ENCODE assay signal across 13 cellular contexts in the genomic region with DNA sequence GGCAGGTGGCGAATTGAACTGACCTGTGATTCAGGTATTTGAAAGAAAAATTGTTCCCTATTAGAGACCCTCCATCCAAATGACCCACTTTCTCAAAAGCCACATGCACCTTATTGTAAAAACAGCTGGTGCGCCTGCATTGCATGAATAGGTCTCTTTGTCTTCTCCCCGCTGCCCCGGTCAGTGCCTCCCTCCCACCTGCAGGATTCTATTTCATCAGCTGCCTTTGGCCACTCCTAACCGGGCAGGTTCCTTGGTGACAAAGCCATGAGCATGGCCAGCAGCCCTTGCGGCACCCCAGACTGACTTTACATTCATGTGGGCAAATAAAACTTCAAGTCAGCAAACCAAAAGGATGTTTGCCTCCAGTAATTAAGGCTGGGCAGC. TPM values are rescaled to one million over a fixed set of nuclear protein-coding genes. Genes with fewer than 3 reads are reported as not detected.
A peak's percentile ranks its signal among the peaks of the same experiment; 100 is the strongest.
DNase-seq lines count a peak whose midpoint lies in the region; ATAC-seq, FAIRE-seq and TF ChIP-seq lines count a peak whose summit lies in the region.
"Had no signal": no experiment of that assay in that cellular context is flagged by ENCODE, and none has a peak within 500 bp of the region (broad histone marks: within the 10 kb centered on the region; RNA-seq: fewer than 3 reads in every experiment).

No MANE protein-coding gene starts in this region.

- H3K36me3 Mint-ChIP-seq in CD4-positive, alpha-beta T cell (ENCODE audit: low read depth) = no peaks in the 10 kb centered on the region

- peaks cover 3% of the 10 kb centered on the region for H3K9me3 Mint-ChIP-seq in CD4-positive, alpha-beta T cell

- no peak overlapping the region for H3K4me3 Mint-ChIP-seq in CD4-positive, alpha-beta T cell

- FAIRE-seq in HepG2 (lab: Jason Lieb, UNC) = peak; percentile 68
- FAIRE-seq: HTR-8/SVneo had no signal

- TF ChIP-seq EP300 in Ishikawa (IDR thresholded peaks at IDR 0.05; ENCODE audit: borderline replicate concordance) = no peak
- TF ChIP-seq EP300 in HepG2 (IDR thresholded peaks at IDR 0.05; ENCODE audit: low read depth in 2 of 2, low read length in 2 of 2) = peak in 1 of 2 experiments; percentile 42; a peak in 1 of 4 replicates
- TF ChIP-seq EP300 in HepG2 (CRISPR knock-in tag; IDR thresholded peaks at IDR 0.05; ENCODE audit: borderline replicate concordance) = no peak

- DNase-seq in CD4-positive, alpha-beta T cell = no peak
- DNase-seq in HepG2 (ENCODE audit: low spot score) (peak; percentile 87), SIG-M5 (lab: John Stamatoyannopoulos, UW) (no peak), erythroblast (lab: John Stamatoyannopoulos, UW) (no peak), T-helper 9 cell (no peak)
- DNase-seq: C1 segment of cervical spinal cord, caudate nucleus, NCI-H524 treated with DMSO at 0.1 percent for 48 hours had no signal

- H3K27ac ChIP-seq in CD4-positive, alpha-beta T cell (ENCODE audit: low read depth, low read length) = no peak overlapping the region
- peak overlapping the region; percentile 14; the same call in 1 of the 2 replicates for H3K27ac ChIP-seq in VCaP
- peak overlapping the region; percentile 74 for H3K27ac ChIP-seq in HepG2 (ENCODE audit: extremely low read length, insufficient read depth, low read length)

- TF ChIP-seq CTCF in CD4-positive, alpha-beta T cell (IDR thresholded peaks at IDR 0.05) = no peak
- TF ChIP-seq CTCF in VCaP (conservative IDR thresholded peaks at IDR 0.05) (no peak), HepG2 (CRISPR knock-in tag; IDR thresholded peaks at IDR 0.05) (0 out of 2 replicates have a peak, but pooled peaks have one; percentile 18)

- no peak for TF ChIP-seq RAD21 in Ishikawa (IDR thresholded peaks at IDR 0.05; ENCODE audit: low read depth)
- TF ChIP-seq RAD21 in HepG2 (CRISPR knock-in tag; IDR thresholded peaks at IDR 0.05) = no peak

- H3K27me3 ChIP-seq in CD4-positive, alpha-beta T cell (ENCODE audit: control insufficient read depth, insufficient read depth, low read length) = no peaks in the 10 kb centered on the region
- no peaks in the 10 kb centered on the region for H3K27me3 ChIP-seq in HepG2 (ENCODE audit: control insufficient read depth in 1 of 2, insufficient read depth in 2 of 2, low read length in 2 of 2)

- H3K4me2 ChIP-seq in HepG2 (ENCODE audit: low read depth, low read length) = peak overlapping the region; percentile 84

- H3K4me3 ChIP-seq in HepG2 (replicated peaks in 1 of 3; ENCODE audit: insufficient read depth in 1 of 3, low read depth in 2 of 3, low read length in 3 of 3) = peak overlapping the region; percentile 11 to 55 (median 41); a peak in 5 of 6 replicates

- H3K4me1 Mint-ChIP-seq in CD4-positive, alpha-beta T cell (ENCODE audit: low read depth) = peaks cover 75% of the 10 kb centered on the region

- BruUV-seq in HepG2 (replicated peaks; lab: Mats Ljungman, UMichigan) = TSS peak; percentile 62

- in situ Hi-C loops in HepG2 (cut with HindIII; ENCODE audit: extremely low pct_ligation_motif_present, low pct_unique_long_range_greater_than_20kb) = no loop called here

- no peaks in the 10 kb centered on the region for H3K9me3 ChIP-seq in CD4-positive, alpha-beta T cell (ENCODE audit: control insufficient read depth, low read length)
- H3K9me3 ChIP-seq in HepG2 (ENCODE audit: low read length) = no peaks in the 10 kb centered on the region

- H3K27ac Mint-ChIP-seq in CD4-positive, alpha-beta T cell = peak overlapping the region; percentile 13

- POLR2A ChIA-PET in CD4-positive, alpha-beta T cell (lab: Charles Lee) = no interaction called here
- POLR2A ChIA-PET in HepG2 (lab: Yijun Ruan, JAX) = interaction anchor here (0.9 to 1.4 kb wide), 4 partner anchors 9 to 22 kb away, joined by 3 to 5 read pairs (median 4); partner anchors contain the start of gene TFF1

- intact Hi-C loops in CD4-positive, alpha-beta T cell (cut with DNase I, micrococcal nuclease) = loop anchor here in 1 of 2 experiments (2.0 kb wide), 1 partner anchor 27 kb away; no protein-coding TSS in a partner anchor
- intact Hi-C loops in HepG2 (cut with micrococcal nuclease; ENCODE audit: unreplicated experiment) = no loop called here

- no peaks in the 10 kb centered on the region for H3K36me3 ChIP-seq in HepG2 (replicated peaks in 1 of 2; ENCODE audit: control insufficient read depth in 1 of 2, insufficient read depth in 2 of 2, low read length in 2 of 2)

- H2AFZ ChIP-seq in HepG2 (ENCODE audit: low read length) = no peak overlapping the region

- 0% methylated on average over 6 of the region's 6 CpGs for WGBS in HepG2 (ENCODE audit: low lambda C conversion rate)

- no peaks in the 10 kb centered on the region for H3K27me3 Mint-ChIP-seq in CD4-positive, alpha-beta T cell

- no peaks in the 10 kb centered on the region for H3K79me2 ChIP-seq in HepG2 (ENCODE audit: insufficient read depth, low read length)

- H3K9ac ChIP-seq in HepG2 (ENCODE audit: insufficient read depth, low read depth, low read length) = peak overlapping the region; percentile 57

- no peak for ATAC-seq in CD4-positive, alpha-beta T cell (ENCODE audit: poor library complexity)
- peak; percentile 80 for ATAC-seq in HepG2
- ATAC-seq in activated CD4-positive, CD25-positive, alpha-beta regulatory T cell treated with anti-CD3 and anti-CD28 coated beads, Interleukin-2, amount 50 U/mL, for 24 hours = no peak

- TF ChIP-seq POLR2A in HepG2 (IDR thresholded peaks at IDR 0.05; ENCODE audit: insufficient read depth in 1 of 2, low read depth in 2 of 2, low read length in 2 of 2) (no peak), erythroblast (IDR thresholded peaks at IDR 0.05; ENCODE audit: low read length) (no peak)

- no peaks in the 10 kb centered on the region for H4K20me1 ChIP-seq in HepG2 (ENCODE audit: insufficient read depth, low read length)

- CTCF ChIA-PET in CD4-positive, alpha-beta T cell (lab: Charles Lee) = no interaction called here
- CTCF ChIA-PET in HepG2 (lab: Yijun Ruan, JAX; ENCODE audit: low intra/inter-chr PET ratio, low total read pairs) = no interaction called here

- peaks cover 93% of the 10 kb centered on the region for H3K4me1 ChIP-seq in HepG2 (ENCODE audit: insufficient read depth, low read length)

RNA-seq across cellular contexts. Expression of gene TMPRSS3, which starts 6.4 kb away (rescaled TPM):
- 1 to 10 TPM; 1.5 TPM for total RNA-seq in CD4-positive, alpha-beta T cell
- 2.8 and 3.5 TPM in 2 replicates for total RNA-seq in HepG2 (2016; rRNA removed; fragmentation: Illumina TruSeq; extraction: Trizol)
- 3.0 and 3.4 TPM in 2 replicates for total RNA-seq in HepG2 (2016; cell fraction: cytosol; rRNA removed; fragmentation: Illumina TruSeq; extraction: Trizol; ENCODE audit: low read depth)
- 3.4 and 4.2 TPM in 2 replicates for total RNA-seq in HepG2 (2016; cell fraction: insoluble cytoplasmic fraction; rRNA removed; fragmentation: Illumina TruSeq; extraction: Trizol)
- total RNA-seq in HepG2 (2016; cell fraction: membrane; rRNA removed; fragmentation: Illumina TruSeq; extraction: Trizol) = 4.9 and 6.4 TPM in 2 replicates
- 2.5 and 3.0 TPM in 2 replicates for total RNA-seq in HepG2 (2016; cell fraction: nucleus; rRNA removed; fragmentation: Illumina TruSeq; extraction: Trizol)
- polyA plus RNA-seq in HepG2 (2011; rRNA removed) = 16.9 and 17.8 TPM in 2 replicates
- polyA plus RNA-seq in HepG2 (2011; cell fraction: cytosol; rRNA removed) = 14.6 and 15.1 TPM in 2 replicates
- 14.6 and 14.7 TPM in 2 replicates for polyA plus RNA-seq in HepG2 (2011; cell fraction: nucleus; rRNA removed)
- 3.3 and 13.6 TPM in 2 replicates for polyA plus RNA-seq in HepG2 (2012)
- 3.5 and 4.6 TPM in 2 replicates for polyA plus RNA-seq in HepG2 (2016; cell fraction: cytosol; fragmentation: Illumina TruSeq; extraction: Trizol; ENCODE audit: low read depth)
- polyA plus RNA-seq in HepG2 (2016; cell fraction: insoluble cytoplasmic fraction; fragmentation: Illumina TruSeq; extraction: Trizol; ENCODE audit: low read depth) = 4.4 and 4.5 TPM in 2 replicates
- 4.1 and 5.4 TPM in 2 replicates for polyA plus RNA-seq in HepG2 (2016; cell fraction: membrane; fragmentation: Illumina TruSeq; extraction: Trizol; ENCODE audit: low read depth)
- polyA plus RNA-seq in HepG2 (2016; cell fraction: nucleus; fragmentation: Illumina TruSeq; extraction: Trizol; ENCODE audit: insufficient read depth, low read depth) = 2.8 and 4.3 TPM in 2 replicates
- 16.7 and 58.0 TPM in 2 replicates for polyA minus RNA-seq in HepG2 (2011; rRNA and poly(A)+ RNA removed; ENCODE audit: low replicate concordance)
- polyA minus RNA-seq in HepG2 (2011; cell fraction: cytosol; rRNA and poly(A)+ RNA removed) = 4.6 and 6.1 TPM in 2 replicates
- 7.6 and 14.0 TPM in 2 replicates for polyA minus RNA-seq in HepG2 (2011; cell fraction: nucleus; rRNA and poly(A)+ RNA removed)

RNA-seq across cellular contexts. Expression of gene UBASH3A, which starts 14.3 kb away (rescaled TPM):
- 10 to 100 TPM; 59.7 to 60.8 TPM for total RNA-seq in CD4-positive, alpha-beta T cell
- not detected in 2 replicates for total RNA-seq in HepG2 (2016; rRNA removed; fragmentation: Illumina TruSeq; extraction: Trizol)
- not detected in 2 replicates for total RNA-seq in HepG2 (2016; cell fraction: cytosol; rRNA removed; fragmentation: Illumina TruSeq; extraction: Trizol; ENCODE audit: low read depth)
- not detected in 2 replicates for total RNA-seq in HepG2 (2016; cell fraction: insoluble cytoplasmic fraction; rRNA removed; fragmentation: Illumina TruSeq; extraction: Trizol)
- not detected in 2 replicates for total RNA-seq in HepG2 (2016; cell fraction: membrane; rRNA removed; fragmentation: Illumina TruSeq; extraction: Trizol)
- not detected in 2 replicates for total RNA-seq in HepG2 (2016; cell fraction: nucleus; rRNA removed; fragmentation: Illumina TruSeq; extraction: Trizol)
- polyA plus RNA-seq in HepG2 (2011; rRNA removed) = 0.03 TPM in 1 of 2 replicates, not detected in the other
- not detected in 2 replicates for polyA plus RNA-seq in HepG2 (2011; cell fraction: cytosol; rRNA removed)
- 0.14 TPM in 1 of 2 replicates, not detected in the other for polyA plus RNA-seq in HepG2 (2011; cell fraction: nucleus; rRNA removed)
- not detected in 2 replicates for polyA plus RNA-seq in HepG2 (2012)
- polyA plus RNA-seq in HepG2 (2016; cell fraction: cytosol; fragmentation: Illumina TruSeq; extraction: Trizol; ENCODE audit: low read depth) = not detected in 2 replicates
- polyA plus RNA-seq in HepG2 (2016; cell fraction: insoluble cytoplasmic fraction; fragmentation: Illumina TruSeq; extraction: Trizol; ENCODE audit: low read depth) = not detected in 2 replicates
- not detected in 2 replicates for polyA plus RNA-seq in HepG2 (2016; cell fraction: membrane; fragmentation: Illumina TruSeq; extraction: Trizol; ENCODE audit: low read depth)
- polyA plus RNA-seq in HepG2 (2016; cell fraction: nucleus; fragmentation: Illumina TruSeq; extraction: Trizol; ENCODE audit: insufficient read depth, low read depth) = not detected in 2 replicates
- polyA minus RNA-seq in HepG2 (2011; rRNA and poly(A)+ RNA removed; ENCODE audit: low replicate concordance) = 0.05 and 0.24 TPM in 2 replicates
- not detected in 2 replicates for polyA minus RNA-seq in HepG2 (2011; cell fraction: cytosol; rRNA and poly(A)+ RNA removed)
- not detected in 2 replicates for polyA minus RNA-seq in HepG2 (2011; cell fraction: nucleus; rRNA and poly(A)+ RNA removed)

RNA-seq across cellular contexts. Expression of gene TFF1, which starts 23.1 kb away (rescaled TPM):
- not detected for total RNA-seq in CD4-positive, alpha-beta T cell
- total RNA-seq in HepG2 (2016; rRNA removed; fragmentation: Illumina TruSeq; extraction: Trizol) = 0.24 TPM in 1 of 2 replicates, not detected in the other
- 0.61 and 1.5 TPM in 2 replicates for total RNA-seq in HepG2 (2016; cell fraction: cytosol; rRNA removed; fragmentation: Illumina TruSeq; extraction: Trizol; ENCODE audit: low read depth)
- total RNA-seq in HepG2 (2016; cell fraction: insoluble cytoplasmic fraction; rRNA removed; fragmentation: Illumina TruSeq; extraction: Trizol) = 0.32 and 0.42 TPM in 2 replicates
- 0.40 TPM in 1 of 2 replicates, not detected in the other for total RNA-seq in HepG2 (2016; cell fraction: membrane; rRNA removed; fragmentation: Illumina TruSeq; extraction: Trizol)
- 1.5 TPM in 1 of 2 replicates, not detected in the other for total RNA-seq in HepG2 (2016; cell fraction: nucleus; rRNA removed; fragmentation: Illumina TruSeq; extraction: Trizol)
- 19.4 and 47.1 TPM in 2 replicates for polyA plus RNA-seq in HepG2 (2011; rRNA removed)
- polyA plus RNA-seq in HepG2 (2011; cell fraction: cytosol; rRNA removed) = 45.3 and 80.6 TPM in 2 replicates
- polyA plus RNA-seq in HepG2 (2011; cell fraction: nucleus; rRNA removed) = 4.4 and 17.6 TPM in 2 replicates
- polyA plus RNA-seq in HepG2 (2012) = 19.3 and 58.1 TPM in 2 replicates
- polyA plus RNA-seq in HepG2 (2016; cell fraction: cytosol; fragmentation: Illumina TruSeq; extraction: Trizol; ENCODE audit: low read depth) = 0.68 TPM in 2 replicates
- polyA plus RNA-seq in HepG2 (2016; cell fraction: insoluble cytoplasmic fraction; fragmentation: Illumina TruSeq; extraction: Trizol; ENCODE audit: low read depth) = 0.52 TPM in 1 of 2 replicates, not detected in the other
- polyA plus RNA-seq in HepG2 (2016; cell fraction: membrane; fragmentation: Illumina TruSeq; extraction: Trizol; ENCODE audit: low read depth) = not detected in 2 replicates
- polyA plus RNA-seq in HepG2 (2016; cell fraction: nucleus; fragmentation: Illumina TruSeq; extraction: Trizol; ENCODE audit: insufficient read depth, low read depth) = 2.2 TPM in 1 of 2 replicates, not detected in the other
- 9.8 and 15.5 TPM in 2 replicates for polyA minus RNA-seq in HepG2 (2011; rRNA and poly(A)+ RNA removed; ENCODE audit: low replicate concordance)
- 9.1 and 13.9 TPM in 2 replicates for polyA minus RNA-seq in HepG2 (2011; cell fraction: cytosol; rRNA and poly(A)+ RNA removed)
- polyA minus RNA-seq in HepG2 (2011; cell fraction: nucleus; rRNA and poly(A)+ RNA removed) = 1.3 and 4.1 TPM in 2 replicates
- total RNA-seq: T-helper 1 cell treated with Interleukin-12 subunit alpha and Interleukin-12 subunit beta and Interleukin-4 antibody, amounts not matched to agents 30 ng/mL and 1 ng/mL, for 36 hours had no signal

RNA-seq across cellular contexts. Expression of gene TFF2, which starts 38.6 kb away (rescaled TPM):
- total RNA-seq in CD4-positive, alpha-beta T cell = not detected
- not detected in 2 replicates for total RNA-seq in HepG2 (2016; rRNA removed; fragmentation: Illumina TruSeq; extraction: Trizol)
- not detected in 2 replicates for total RNA-seq in HepG2 (2016; cell fraction: cytosol; rRNA removed; fragmentation: Illumina TruSeq; extraction: Trizol; ENCODE audit: low read depth)
- not detected in 2 replicates for total RNA-seq in HepG2 (2016; cell fraction: insoluble cytoplasmic fraction; rRNA removed; fragmentation: Illumina TruSeq; extraction: Trizol)
- not detected in 2 replicates for total RNA-seq in HepG2 (2016; cell fraction: membrane; rRNA removed; fragmentation: Illumina TruSeq; extraction: Trizol)
- not detected in 2 replicates for total RNA-seq in HepG2 (2016; cell fraction: nucleus; rRNA removed; fragmentation: Illumina TruSeq; extraction: Trizol)
- polyA plus RNA-seq in HepG2 (2011; rRNA removed) = 1.5 and 1.6 TPM in 2 replicates
- 0.50 and 1.2 TPM in 2 replicates for polyA plus RNA-seq in HepG2 (2011; cell fraction: cytosol; rRNA removed)
- polyA plus RNA-seq in HepG2 (2011; cell fraction: nucleus; rRNA removed) = 0.58 and 0.73 TPM in 2 replicates
- 0.23 and 0.47 TPM in 2 replicates for polyA plus RNA-seq in HepG2 (2012)
- polyA plus RNA-seq in HepG2 (2016; cell fraction: cytosol; fragmentation: Illumina TruSeq; extraction: Trizol; ENCODE audit: low read depth) = not detected in 2 replicates
- polyA plus RNA-seq in HepG2 (2016; cell fraction: insoluble cytoplasmic fraction; fragmentation: Illumina TruSeq; extraction: Trizol; ENCODE audit: low read depth) = not detected in 2 replicates
- polyA plus RNA-seq in HepG2 (2016; cell fraction: membrane; fragmentation: Illumina TruSeq; extraction: Trizol; ENCODE audit: low read depth) = not detected in 2 replicates
- not detected in 2 replicates for polyA plus RNA-seq in HepG2 (2016; cell fraction: nucleus; fragmentation: Illumina TruSeq; extraction: Trizol; ENCODE audit: insufficient read depth, low read depth)
- polyA minus RNA-seq in HepG2 (2011; rRNA and poly(A)+ RNA removed; ENCODE audit: low replicate concordance) = 0.91 TPM in 1 of 2 replicates, not detected in the other
- not detected in 2 replicates for polyA minus RNA-seq in HepG2 (2011; cell fraction: cytosol; rRNA and poly(A)+ RNA removed)
- not detected in 2 replicates for polyA minus RNA-seq in HepG2 (2011; cell fraction: nucleus; rRNA and poly(A)+ RNA removed)
- total RNA-seq: T-helper 1 cell treated with Interleukin-12 subunit alpha and Interleukin-12 subunit beta and Interleukin-4 antibody, amounts not matched to agents 30 ng/mL and 1 ng/mL, for 36 hours had no signal

Comparison
In these comparisons a context has a peak if more than half of its experiments do, and no peak if none do; other contexts are left out.
1. RNA of gene UBASH3A, which starts 14.3 kb away (total RNA-seq): 59.7 to 60.8 TPM in CD4-positive, alpha-beta T cell; not detected in HepG2; every median in the first group is over 10 times any median in the second.